Comparison of ENCODE assay signal across 17 cellular contexts in genomic region chr12:47231456-47231855, GRCh38.
DNase-seq lines count a peak whose midpoint lies in the region; ATAC-seq and TF ChIP-seq lines count a peak whose summit lies in the region.
"Had no signal": no experiment of that assay in that cellular context is flagged by ENCODE, and none has a peak within 500 bp of the region (broad histone marks: within the 10 kb centered on the region; RNA-seq: fewer than 3 reads in every experiment).

No MANE protein-coding gene starts in this region.

- no peak for DNase-seq in stimulated activated naive CD8-positive, alpha-beta T cell treated with anti-CD3 and anti-CD28 coated beads, Interleukin-15, Interleukin-2, amounts not matched to agents 100 U/mL and 50 U/mL, for 24 hours
- no peak for DNase-seq in activated CD8-positive, alpha-beta T cell treated with anti-CD3 and anti-CD28 coated beads, Interleukin-2, amount 10 ng/mL, durations not matched to agents 7 days and 5 days
- peak; percentile 86 for DNase-seq in mesendoderm
- no peak for DNase-seq in upper lobe of right lung
- no peak for DNase-seq in NCI-H2196 (lab: John Stamatoyannopoulos, UW; ENCODE audit: unreplicated experiment)
- DNase-seq in 8988T, result no peak
- DNase-seq: activated CD4-positive, alpha-beta T cell treated with anti-CD3 and anti-CD28 coated beads, Interleukin-2, amount 10 ng/mL, durations not matched to agents 7 days and 5 days; activated T-cell treated with anti-CD3 and anti-CD28 coated beads for 4 hours; hippocampal formation; NCI-H1105 treated with DMSO at 0.1 percent for 48 hours; NCI-H2081 treated with DMSO at 0.1 percent for 48 hours; NCI-H524 treated with DMSO at 0.1 percent for 48 hours; stimulated activated CD4-positive, alpha-beta T cell treated with anti-CD3 and anti-CD28 coated beads, Interleukin-12 subunit alpha, Interleukin-12 subunit beta, amount 100 ng/mL, for 4 hours had no signal

- no peak overlapping the region for H3K4me3 Mint-ChIP-seq in stimulated activated naive CD8-positive, alpha-beta T cell treated with anti-CD3 and anti-CD28 coated beads, Interleukin-15, Interleukin-2, amounts not matched to agents 100 ng/mL and 50 ng/mL, for 24 hours
- H3K4me3 Mint-ChIP-seq in activated CD8-positive, alpha-beta T cell treated with anti-CD3 and anti-CD28 coated beads, Interleukin-2, amount 10 ng/mL, durations not matched to agents 7 days and 5 days, result no peak overlapping the region
- H3K4me3 Mint-ChIP-seq: activated CD4-positive, alpha-beta T cell treated with anti-CD3 and anti-CD28 coated beads, Interleukin-2, amount 10 ng/mL, durations not matched to agents 7 days and 5 days; dendritic cell treated with granulocyte-macrophage colony-stimulating factor and Interleukin-4, amounts not matched to agents 40 ng/mL and 50 ng/mL, for 4 days had no signal

- H2BK5ac ChIP-seq in mesendoderm (ENCODE audit: low read length), result peak overlapping the region; percentile 74

- TF ChIP-seq CTCF in upper lobe of right lung (IDR thresholded peaks at IDR 0.05), result no peak

- H2BK15ac ChIP-seq in mesendoderm (replicated peaks; ENCODE audit: low read depth), result no peak overlapping the region

- no peak overlapping the region for H2BK120ac ChIP-seq in mesendoderm (ENCODE audit: low read depth, low read length)

- peaks cover 6% of the 10 kb centered on the region for H3K9me3 Mint-ChIP-seq in stimulated activated naive CD8-positive, alpha-beta T cell treated with anti-CD3 and anti-CD28 coated beads, Interleukin-15, Interleukin-2, amounts not matched to agents 100 ng/mL and 50 ng/mL, for 24 hours
- H3K9me3 Mint-ChIP-seq in activated CD8-positive, alpha-beta T cell treated with anti-CD3 and anti-CD28 coated beads, Interleukin-2, amount 10 ng/mL, durations not matched to agents 7 days and 5 days (ENCODE audit: insufficient read depth), result peaks cover 8% of the 10 kb centered on the region

- H2AK5ac ChIP-seq in mesendoderm (ENCODE audit: low read length), result peak overlapping the region; percentile 56

- H3K79me1 ChIP-seq in mesendoderm (ENCODE audit: low read length), result no peaks in the 10 kb centered on the region

- ATAC-seq in stimulated activated naive CD8-positive, alpha-beta T cell treated with anti-CD3 and anti-CD28 coated beads, Interleukin-15, Interleukin-2, amounts not matched to agents 100 U/mL and 50 U/mL, for 24 hours, result no peak
- ATAC-seq in activated CD8-positive, alpha-beta T cell treated with anti-CD3 and anti-CD28 coated beads, Interleukin-2, amount 10 ng/mL, durations not matched to agents 7 days and 5 days, result no peak
- ATAC-seq in upper lobe of right lung, result peak; percentile 69
- ATAC-seq in HG03039 (IDR thresholded peaks at IDR 0.05; ENCODE audit: unreplicated experiment), result no peak

- peaks cover 86% of the 10 kb centered on the region for H3K4me1 Mint-ChIP-seq in stimulated activated naive CD8-positive, alpha-beta T cell treated with anti-CD3 and anti-CD28 coated beads, Interleukin-15, Interleukin-2, amounts not matched to agents 100 ng/mL and 50 ng/mL, for 24 hours (ENCODE audit: low read depth)
- H3K4me1 Mint-ChIP-seq in activated CD8-positive, alpha-beta T cell treated with anti-CD3 and anti-CD28 coated beads, Interleukin-2, amount 10 ng/mL, durations not matched to agents 7 days and 5 days (ENCODE audit: low read depth), result peaks cover 59% of the 10 kb centered on the region

- no peaks in the 10 kb centered on the region for H3K79me2 ChIP-seq in mesendoderm (ENCODE audit: control insufficient read depth, insufficient read depth, low read length)

- H3K9ac ChIP-seq in mesendoderm (ENCODE audit: low read length), result peak overlapping the region; percentile 41

- H4K8ac ChIP-seq in mesendoderm (ENCODE audit: low read depth, low read length), result no peak overlapping the region

- peak overlapping the region; percentile 69 for H3K27ac Mint-ChIP-seq in stimulated activated naive CD8-positive, alpha-beta T cell treated with anti-CD3 and anti-CD28 coated beads, Interleukin-15, Interleukin-2, amounts not matched to agents 100 ng/mL and 50 ng/mL, for 24 hours
- peak overlapping the region; percentile 10 for H3K27ac Mint-ChIP-seq in activated CD8-positive, alpha-beta T cell treated with anti-CD3 and anti-CD28 coated beads, Interleukin-2, amount 10 ng/mL, durations not matched to agents 7 days and 5 days
- H3K27ac Mint-ChIP-seq: activated CD4-positive, alpha-beta T cell treated with anti-CD3 and anti-CD28 coated beads, Interleukin-2, amount 10 ng/mL, durations not matched to agents 7 days and 5 days; dendritic cell treated with granulocyte-macrophage colony-stimulating factor and Interleukin-4, amounts not matched to agents 40 ng/mL and 50 ng/mL, for 4 days had no signal

- no peak overlapping the region for H3K4ac ChIP-seq in mesendoderm (ENCODE audit: low read depth, low read length)

- H3K36me3 Mint-ChIP-seq in stimulated activated naive CD8-positive, alpha-beta T cell treated with anti-CD3 and anti-CD28 coated beads, Interleukin-15, Interleukin-2, amounts not matched to agents 100 ng/mL and 50 ng/mL, for 24 hours (ENCODE audit: low read depth), result peaks cover 85% of the 10 kb centered on the region
- peaks cover 88% of the 10 kb centered on the region for H3K36me3 Mint-ChIP-seq in activated CD8-positive, alpha-beta T cell treated with anti-CD3 and anti-CD28 coated beads, Interleukin-2, amount 10 ng/mL, durations not matched to agents 7 days and 5 days (ENCODE audit: low read depth)

- peaks cover 8% of the 10 kb centered on the region for H3K4me1 ChIP-seq in mesendoderm (ENCODE audit: control insufficient read depth, low read depth, low read length)
- no peaks in the 10 kb centered on the region for H3K4me1 ChIP-seq in upper lobe of right lung
- H3K4me1 ChIP-seq: breast epithelium had no signal

- no peaks in the 10 kb centered on the region for H3K27me3 Mint-ChIP-seq in stimulated activated naive CD8-positive, alpha-beta T cell treated with anti-CD3 and anti-CD28 coated beads, Interleukin-15, Interleukin-2, amounts not matched to agents 100 ng/mL and 50 ng/mL, for 24 hours
- H3K27me3 Mint-ChIP-seq in activated CD8-positive, alpha-beta T cell treated with anti-CD3 and anti-CD28 coated beads, Interleukin-2, amount 10 ng/mL, durations not matched to agents 7 days and 5 days (ENCODE audit: low read depth), result no peaks in the 10 kb centered on the region
- H3K27me3 Mint-ChIP-seq: activated CD4-positive, alpha-beta T cell treated with anti-CD3 and anti-CD28 coated beads, Interleukin-2, amount 10 ng/mL, durations not matched to agents 7 days and 5 days; dendritic cell treated with granulocyte-macrophage colony-stimulating factor and Interleukin-4, amounts not matched to agents 40 ng/mL and 50 ng/mL, for 4 days had no signal

- H3K18ac ChIP-seq in mesendoderm (ENCODE audit: low read length), result peak overlapping the region; percentile 52

- intact Hi-C loops in upper lobe of right lung (cut with DNase I), result no loop called here

- no peak overlapping the region for H4K5ac ChIP-seq in mesendoderm (ENCODE audit: low read length)

- no peak overlapping the region for H3K4me3 ChIP-seq in mesendoderm (ENCODE audit: low read length)
- no peak overlapping the region for H3K4me3 ChIP-seq in upper lobe of right lung
- H3K4me3 ChIP-seq: breast epithelium had no signal

- CTCF ChIA-PET in activated CD8-positive, alpha-beta T cell treated with anti-CD3 and anti-CD28 coated beads, Interleukin-2, amount 10 ng/mL, durations not matched to agents 7 days and 5 days (lab: Charles Lee), result no interaction called here

- H3K27ac ChIP-seq in mesendoderm (ENCODE audit: low read depth, low read length) (no peak overlapping the region), upper lobe of right lung (no peak overlapping the region)
- H3K27ac ChIP-seq: breast epithelium had no signal

- H3K27me3 ChIP-seq in mesendoderm (ENCODE audit: insufficient read depth, low read length, poor library complexity), result no peaks in the 10 kb centered on the region
- H3K27me3 ChIP-seq in upper lobe of right lung, result no peaks in the 10 kb centered on the region
- H3K27me3 ChIP-seq: breast epithelium had no signal

- H3K4me2 ChIP-seq in mesendoderm (ENCODE audit: low read length), result no peak overlapping the region

- no peak overlapping the region for H3K23ac ChIP-seq in mesendoderm (ENCODE audit: low read length)

- H3K36me3 ChIP-seq in mesendoderm (ENCODE audit: control insufficient read depth, insufficient read depth, low read length) (no peaks in the 10 kb centered on the region), upper lobe of right lung (no peaks in the 10 kb centered on the region)
- H3K36me3 ChIP-seq: breast epithelium had no signal

- H3K56ac ChIP-seq in mesendoderm (ENCODE audit: low read length), result peak overlapping the region; percentile 29

- WGBS in mesendoderm (ENCODE audit: extremely low coverage, insufficient coverage, low lambda C conversion rate), result no CpG with 5 or more reads among the region's 7 CpGs

- POLR2A ChIA-PET in activated CD8-positive, alpha-beta T cell treated with anti-CD3 and anti-CD28 coated beads, Interleukin-2, amount 10 ng/mL, durations not matched to agents 7 days and 5 days (lab: Charles Lee), result interaction anchor here (1.0 kb wide), 2 partner anchors 12 to 71 kb away, joined by 3 read pairs; no protein-coding TSS in a partner anchor

- H3K9me3 ChIP-seq in upper lobe of right lung, result no peaks in the 10 kb centered on the region
- H3K9me3 ChIP-seq: breast epithelium had no signal
